In the genomic region with DNA sequence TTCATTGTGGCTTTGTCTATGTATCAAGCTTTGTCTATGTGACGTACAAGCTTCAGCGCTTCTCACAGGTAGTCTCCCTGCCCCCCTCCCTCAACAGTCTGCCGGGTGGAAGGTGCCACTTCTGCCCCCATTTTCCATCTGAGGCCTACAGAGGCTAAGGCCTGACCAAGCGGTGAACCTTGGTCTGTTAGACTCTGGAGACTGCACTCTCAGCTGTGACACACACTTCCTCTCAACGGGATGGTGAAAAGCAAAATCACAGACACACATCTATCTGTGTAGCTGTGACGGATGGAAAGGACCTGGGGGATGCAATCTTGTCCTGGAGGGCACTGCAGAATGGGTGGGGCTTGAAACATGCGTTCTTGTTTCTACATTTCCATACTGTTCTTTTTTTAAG, we compare ENCODE assay signal across 1 cellular context.
TF ChIP-seq lines count a peak whose summit lies in the region.

No MANE protein-coding gene starts in this region.

TF ChIP-seq in H1, 55 proteins besides CTCF, POLR2A, EP300 and RAD21:
- TF ChIP-seq RXRA (IDR thresholded peaks at IDR 0.05; ENCODE audit: insufficient read depth, low read depth, low read length) (no peak), CBX5 (IDR thresholded peaks at IDR 0.05; ENCODE audit: low read depth, low read length) (no peak), NANOG (IDR thresholded peaks at IDR 0.05; ENCODE audit: insufficient read depth, low read depth, low read length, poor library complexity, severe bottlenecking) (no peak), CHD1 (IDR thresholded peaks at IDR 0.05; ENCODE audit: low read depth, low read length) (no peak), KDM4A (IDR thresholded peaks at IDR 0.05; ENCODE audit: low read depth, low read length, severe bottlenecking) (no peak), ASH2L (IDR thresholded peaks at IDR 0.05; ENCODE audit: low read length) (no peak), TEAD4 (IDR thresholded peaks at IDR 0.05; ENCODE audit: low read depth, low read length) (no peak), SIN3A (conservative IDR thresholded peaks at IDR 0.05 in 1 of 2, IDR thresholded peaks at IDR 0.05 in 1 of 2; ENCODE audit: low read depth in 1 of 2, low read length in 2 of 2) (no peak), HDAC2 (IDR thresholded peaks at IDR 0.05; ENCODE audit: borderline replicate concordance in 1 of 2, low read depth in 2 of 2, low read length in 2 of 2) (no peak), CHD2 (IDR thresholded peaks at IDR 0.05; ENCODE audit: low read length) (no peak), SP4 (IDR thresholded peaks at IDR 0.05; ENCODE audit: low read length) (no peak), SP1 (IDR thresholded peaks at IDR 0.05; ENCODE audit: low read depth, low read length) (no peak)
